ENCODE assay signal across 10 cellular contexts in genomic region chr17:39165178-39165843, GRCh38. TPM values are rescaled to one million over a fixed set of nuclear protein-coding genes. Genes with fewer than 3 reads are reported as not detected.
DNase-seq lines count a peak whose midpoint lies in the region; ATAC-seq and TF ChIP-seq lines count a peak whose summit lies in the region.
"Had no signal": no experiment of that assay in that cellular context is flagged by ENCODE, and none has a peak within 500 bp of the region (broad histone marks: within the 10 kb centered on the region; RNA-seq: fewer than 3 reads in every experiment).

No MANE protein-coding gene starts in this region.

- POLR2A ChIA-PET in activated CD4-positive, alpha-beta T cell treated with anti-CD3 and anti-CD28 coated beads for 36 hours (lab: Charles Lee) = interaction anchor here (0.5 to 2.6 kb wide), 11 partner anchors 11 to 841 kb away, joined by 3 to 9 read pairs (median 3); no protein-coding TSS in a partner anchor

- H3K4me3 Mint-ChIP-seq in activated CD4-positive, alpha-beta T cell treated with anti-CD3 and anti-CD28 coated beads for 36 hours = peak overlapping the region; percentile 85

- H2AFZ ChIP-seq in mesenchymal stem cell (ENCODE audit: low read depth, low read length) = no peak overlapping the region

- CTCF ChIA-PET in activated CD4-positive, alpha-beta T cell treated with anti-CD3 and anti-CD28 coated beads for 36 hours (lab: Charles Lee) = interaction anchor here (0.6 to 3.8 kb wide), 45 partner anchors 10 to 1355 kb away, joined by 3 to 79 read pairs (median 4); partner anchors contain the start of genes PLXDC1, RPL19 and RPL23

- H3K36me3 ChIP-seq in mesenchymal stem cell (ENCODE audit: control insufficient read depth in 1 of 2, insufficient read depth in 2 of 2, low read depth in 1 of 2, low read length in 2 of 2) (no peaks in the 10 kb centered on the region), thymus (ENCODE audit: control insufficient read depth, insufficient read depth) (peaks cover 3% of the 10 kb centered on the region)

- no peak for DNase-seq in activated CD4-positive, alpha-beta T cell treated with anti-CD3 and anti-CD28 coated beads for 36 hours
- no peak for DNase-seq in activated CD4-positive, alpha-beta T cell treated with anti-CD3 and anti-CD28 coated beads for 48 hours
- DNase-seq in choroid plexus epithelial cell (ENCODE audit: low read depth) = no peak
- DNase-seq in mesenchymal stem cell = no peak

- H3K23ac ChIP-seq in mesenchymal stem cell (ENCODE audit: low read length in 2 of 2) = no peak overlapping the region

- H3K4me3 ChIP-seq in choroid plexus epithelial cell (ENCODE audit: low read depth, low read length) (peak overlapping the region; percentile 61), mesenchymal stem cell (ENCODE audit: insufficient read depth in 1 of 2, low read depth in 1 of 2, low read length in 2 of 2) (peak overlapping the region; percentile 54 to 77), thymus (ENCODE audit: low read length) (peak overlapping the region; percentile 62)

- no peak overlapping the region for H2BK15ac ChIP-seq in mesenchymal stem cell (ENCODE audit: low read depth, poor library complexity, severe bottlenecking)

- H3K27me3 ChIP-seq in mesenchymal stem cell (ENCODE audit: control insufficient read depth in 1 of 2, insufficient read depth in 1 of 2, low read length in 2 of 2) = peaks cover 33 to 44% of the 10 kb centered on the region in 2 experiments
- no peaks in the 10 kb centered on the region for H3K27me3 ChIP-seq in thymus (ENCODE audit: control insufficient read depth, insufficient read depth)

- H3K27ac Mint-ChIP-seq in activated CD4-positive, alpha-beta T cell treated with anti-CD3 and anti-CD28 coated beads for 36 hours = peak overlapping the region; percentile 76

- no peak overlapping the region for H2BK12ac ChIP-seq in mesenchymal stem cell (ENCODE audit: low read length in 2 of 2)

- TF ChIP-seq CTCF in choroid plexus epithelial cell (conservative IDR thresholded peaks at IDR 0.05; ENCODE audit: low read depth, low read length) = no peak

- H3K27ac ChIP-seq in mesenchymal stem cell (ENCODE audit: low read length, poor library complexity, severe bottlenecking) = no peak overlapping the region
- H3K27ac ChIP-seq in thymus (ENCODE audit: low read depth) = peak overlapping the region; percentile 92

- H3K18ac ChIP-seq in mesenchymal stem cell (ENCODE audit: low read depth in 1 of 2, low read length in 2 of 2) = peak overlapping the region in 1 of 2 experiments; percentile 49

- no peak overlapping the region for H2BK5ac ChIP-seq in mesenchymal stem cell (ENCODE audit: low read depth, low read length, poor library complexity, severe bottlenecking)

- H3K36me3 Mint-ChIP-seq in activated CD4-positive, alpha-beta T cell treated with anti-CD3 and anti-CD28 coated beads for 36 hours (ENCODE audit: low read depth) = no peaks in the 10 kb centered on the region

- no peaks in the 10 kb centered on the region for H3K9me3 ChIP-seq in mesenchymal stem cell (ENCODE audit: control insufficient read depth, low read length)
- H3K9me3 ChIP-seq in thymus (ENCODE audit: control insufficient read depth) = no peaks in the 10 kb centered on the region

- H3K4ac ChIP-seq in mesenchymal stem cell (ENCODE audit: low read depth in 1 of 2, low read length in 2 of 2) = no peak overlapping the region

- peak overlapping the region; percentile 41 for H4K8ac ChIP-seq in mesenchymal stem cell (ENCODE audit: low read length)

- peak overlapping the region; percentile 85 for H3K4me2 ChIP-seq in mesenchymal stem cell (ENCODE audit: low read length, poor library complexity, severe bottlenecking)

- H2BK120ac ChIP-seq in mesenchymal stem cell (ENCODE audit: low read depth, low read length) = no peak overlapping the region

- H3K4me1 Mint-ChIP-seq in activated CD4-positive, alpha-beta T cell treated with anti-CD3 and anti-CD28 coated beads for 36 hours = peaks cover 24% of the 10 kb centered on the region

- peak overlapping the region in 1 of 2 experiments; percentile 72 for H3K14ac ChIP-seq in mesenchymal stem cell (ENCODE audit: low read length in 2 of 2)

- H3K27me3 Mint-ChIP-seq in activated CD4-positive, alpha-beta T cell treated with anti-CD3 and anti-CD28 coated beads for 36 hours = peaks cover 24% of the 10 kb centered on the region

- intact Hi-C loops in activated CD4-positive, alpha-beta T cell treated with anti-CD3 and anti-CD28 coated beads for 36 hours (cut with DNase I, micrococcal nuclease) = loop anchor here (1.0 to 5.0 kb wide), 4 partner anchors 10 to 79 kb away; no protein-coding TSS in a partner anchor

- peak overlapping the region; percentile 80 for H3K9ac ChIP-seq in mesenchymal stem cell (ENCODE audit: low read length)

- no peak for ATAC-seq in activated CD4-positive, alpha-beta T cell treated with anti-CD3 and anti-CD28 coated beads for 36 hours
- ATAC-seq in HG03135 (IDR thresholded peaks at IDR 0.05; ENCODE audit: unreplicated experiment) (no peak), GM21423 (IDR thresholded peaks at IDR 0.05; ENCODE audit: unreplicated experiment) (no peak), HG03457 (IDR thresholded peaks at IDR 0.05; ENCODE audit: unreplicated experiment) (no peak)

- WGBS in mesenchymal stem cell = 7% methylated on average over 51 of the region's 51 CpGs
- 9% methylated on average over 51 of the region's 51 CpGs for WGBS in thymus

- H4K91ac ChIP-seq in mesenchymal stem cell (ENCODE audit: low read length) = no peak overlapping the region

- no peaks in the 10 kb centered on the region for H3K9me3 Mint-ChIP-seq in activated CD4-positive, alpha-beta T cell treated with anti-CD3 and anti-CD28 coated beads for 36 hours (ENCODE audit: low read depth)

- H3K4me1 ChIP-seq in mesenchymal stem cell (ENCODE audit: control insufficient read depth, insufficient read depth, low read depth, low read length) (peaks cover 5% of the 10 kb centered on the region), thymus (ENCODE audit: control insufficient read depth, insufficient read depth, low read length) (peaks cover 14% of the 10 kb centered on the region)

- no peak overlapping the region for H2AK5ac ChIP-seq in mesenchymal stem cell (ENCODE audit: low read length, severe bottlenecking)

- H3K79me1 ChIP-seq in mesenchymal stem cell (replicated peaks; ENCODE audit: low read length, poor library complexity, severe bottlenecking) = no peaks in the 10 kb centered on the region

RNA-seq across cellular contexts. Expression of gene ARL5C, which starts 0.7 kb away (rescaled TPM):
- not detected for total RNA-seq in activated CD4-positive, alpha-beta T cell treated with anti-CD3 and anti-CD28 coated beads for 36 hours
- polyA plus RNA-seq in mesenchymal stem cell (2013, experiment 1 of 2) = not detected
- polyA plus RNA-seq in mesenchymal stem cell (2013, experiment 2 of 2) = not detected
- polyA plus RNA-seq in thymus = 6.3 TPM
- total RNA-seq: glomerular endothelial cell, SK-MEL-5 had no signal

RNA-seq across cellular contexts. Expression of gene PLXDC1, which starts 13.9 kb away (rescaled TPM):
- 1 to 10 TPM; 1.2 to 2.4 TPM for total RNA-seq in activated CD4-positive, alpha-beta T cell treated with anti-CD3 and anti-CD28 coated beads for 36 hours
- polyA plus RNA-seq in mesenchymal stem cell (2013, experiment 1 of 2) = 1.9 TPM
- 2.1 TPM for polyA plus RNA-seq in mesenchymal stem cell (2013, experiment 2 of 2)
- 66.4 TPM for polyA plus RNA-seq in thymus

RNA-seq across cellular contexts. Expression of gene CACNB1, which starts 32.2 kb away (rescaled TPM):
- total RNA-seq in activated CD4-positive, alpha-beta T cell treated with anti-CD3 and anti-CD28 coated beads for 36 hours = 10 to 100 TPM; 11.8 to 12.3 TPM
- 7.0 TPM for polyA plus RNA-seq in mesenchymal stem cell (2013, experiment 1 of 2)
- polyA plus RNA-seq in mesenchymal stem cell (2013, experiment 2 of 2) = 6.3 TPM
- 11.7 TPM for polyA plus RNA-seq in thymus

RNA-seq across cellular contexts. Expression of gene RPL19, which starts 34.8 kb away (rescaled TPM):
- total RNA-seq in activated CD4-positive, alpha-beta T cell treated with anti-CD3 and anti-CD28 coated beads for 36 hours = 1,000 to 10,000 TPM; 2,801 to 2,985 TPM
- polyA plus RNA-seq in mesenchymal stem cell (2013, experiment 1 of 2) = 2,372 TPM
- polyA plus RNA-seq in mesenchymal stem cell (2013, experiment 2 of 2) = 2,320 TPM
- 3,788 TPM for polyA plus RNA-seq in thymus
